Comparison of ENCODE assay signal across 8 cellular contexts in genomic region chr4:8419222-8420041, GRCh38. TPM values are rescaled to one million over a fixed set of nuclear protein-coding genes. Genes with fewer than 3 reads are reported as not detected.
DNase-seq lines count a peak whose midpoint lies in the region; ATAC-seq, FAIRE-seq and TF ChIP-seq lines count a peak whose summit lies in the region.

No MANE protein-coding gene starts in this region.

- no peak for TF ChIP-seq CTCF in astrocyte (IDR thresholded peaks at IDR 0.05; ENCODE audit: insufficient read depth, low read depth, low read length)
- no peak for TF ChIP-seq CTCF in gastrocnemius medialis (IDR thresholded peaks at IDR 0.05 in 4 of 5, conservative IDR thresholded peaks at IDR 0.05 in 1 of 5)

- peaks cover 11% of the 10 kb centered on the region for H3K4me1 Mint-ChIP-seq in astrocyte (ENCODE audit: low read depth, unreplicated experiment)

- H3K27ac ChIP-seq in astrocyte (ENCODE audit: low read depth, low read length) (no peak overlapping the region), gastrocnemius medialis (peak overlapping the region; percentile 60 to 84 (median 76))

- ATAC-seq in HG03196 (IDR thresholded peaks at IDR 0.05; ENCODE audit: unreplicated experiment) (peak; percentile 66), gastrocnemius medialis (peak; percentile 94 to 99)

- in situ Hi-C loops in gastrocnemius medialis (cut with MboI; ENCODE audit: low sequenced_read_pairs in 4 of 4) (no loop called here), HAP-1 (cut with MboI; ENCODE audit: low sequenced_read_pairs) (no loop called here)

- H3K9me3 Mint-ChIP-seq in astrocyte (ENCODE audit: unreplicated experiment) = peaks cover 3% of the 10 kb centered on the region

- H3K9me3 ChIP-seq in astrocyte (ENCODE audit: insufficient read depth, low read depth, low read length) = no peaks in the 10 kb centered on the region
- no peaks in the 10 kb centered on the region for H3K9me3 ChIP-seq in gastrocnemius medialis
- H3K9me3 ChIP-seq in HAP-1 = no peaks in the 10 kb centered on the region

- H3K27ac Mint-ChIP-seq in astrocyte (ENCODE audit: unreplicated experiment) = no peak overlapping the region

- no peak overlapping the region for H3K9ac ChIP-seq in astrocyte (ENCODE audit: low read length)

- H3K36me3 ChIP-seq in astrocyte (ENCODE audit: insufficient read depth, low read length) = peaks cover 8% of the 10 kb centered on the region
- H3K36me3 ChIP-seq in gastrocnemius medialis = peaks cover 0 to 16% of the 10 kb centered on the region in 2 donors
- no peaks in the 10 kb centered on the region for H3K36me3 ChIP-seq in HAP-1 (replicated peaks)

- H3K4me1 ChIP-seq in astrocyte (ENCODE audit: insufficient read depth, low read length) = no peaks in the 10 kb centered on the region
- peaks cover 7 to 21% of the 10 kb centered on the region in 2 donors for H3K4me1 ChIP-seq in gastrocnemius medialis
- H3K4me1 ChIP-seq in HAP-1 = no peaks in the 10 kb centered on the region

- peaks cover 42% of the 10 kb centered on the region for H3K36me3 Mint-ChIP-seq in astrocyte (ENCODE audit: low read depth, unreplicated experiment)

- TF ChIP-seq POLR2A in gastrocnemius medialis (IDR thresholded peaks at IDR 0.05) = no peak

- no peak for FAIRE-seq in astrocyte (lab: Jason Lieb, UNC)

- no peak overlapping the region for H3K4me2 ChIP-seq in astrocyte (ENCODE audit: low read length)

- no peak overlapping the region for H3K4me3 ChIP-seq in astrocyte (ENCODE audit: insufficient read depth, low read depth, low read length)
- H3K4me3 ChIP-seq in gastrocnemius medialis = no peak overlapping the region
- no peak overlapping the region for H3K4me3 ChIP-seq in HAP-1

- H3K27me3 Mint-ChIP-seq in astrocyte (ENCODE audit: low read depth, unreplicated experiment) = no peaks in the 10 kb centered on the region

- DNase-seq in activated CD4-positive, alpha-beta T cell treated with anti-CD3 and anti-CD28 coated beads for 48 hours = peak; percentile 77
- no peak for DNase-seq in activated CD4-positive, alpha-beta T cell treated with anti-CD3 and anti-CD28 coated beads for 1 hour
- DNase-seq in astrocyte (ENCODE audit: low read depth) (peak; percentile 58), gastrocnemius medialis (peak; percentile 66 to 68), NCI-H2171 treated with DMSO at 0.1 percent for 48 hours (lab: John Stamatoyannopoulos, UW) (no peak), NCI-H187 (lab: John Stamatoyannopoulos, UW) (no peak), HAP-1 (ENCODE audit: low spot score in 2 of 2) (no peak)

- H3K27me3 ChIP-seq in astrocyte (ENCODE audit: insufficient read depth, low read length) (no peaks in the 10 kb centered on the region), gastrocnemius medialis (no peaks in the 10 kb centered on the region), HAP-1 (ENCODE audit: low read depth) (no peaks in the 10 kb centered on the region)

- no peak overlapping the region for H3K4me3 Mint-ChIP-seq in astrocyte (ENCODE audit: unreplicated experiment)

- peaks cover 69% of the 10 kb centered on the region for H4K20me1 ChIP-seq in astrocyte (ENCODE audit: insufficient read depth, low read length)

- H3K79me2 ChIP-seq in astrocyte (ENCODE audit: insufficient read depth, low read length) = peaks cover 26% of the 10 kb centered on the region

- H2AFZ ChIP-seq in astrocyte (ENCODE audit: low read depth, low read length) = no peak overlapping the region

- intact Hi-C loops in gastrocnemius medialis (cut with DNase I; ENCODE audit: low total_unique reads) = loop anchor here (10.0 kb wide), 1 partner anchor 595 kb away; no protein-coding TSS in a partner anchor

RNA-seq across cellular contexts. Expression of gene ACOX3, which starts 21.1 kb away (rescaled TPM):
- total RNA-seq in astrocyte = 45.6 and 54.6 TPM in 2 replicates
- 10 to 100 TPM; 19.0 to 32.9 (median 22.1) TPM for total RNA-seq in gastrocnemius medialis

RNA-seq across cellular contexts. Expression of gene TRMT44, which starts 21.1 kb away (rescaled TPM):
- total RNA-seq in astrocyte (12.2 and 18.0 TPM in 2 replicates), gastrocnemius medialis (10 to 100 TPM in 2 of 4 donors, 1 to 10 TPM in 2; 7.5 to 16.4 (median 10.2) TPM)

Comparison
In these comparisons a context has a peak if more than half of its experiments do, and no peak if none do; other contexts are left out.
1. DNase-seq: peak in activated CD4-positive, alpha-beta T cell treated with anti-CD3 and anti-CD28 coated beads for 48 hours (single experiment), astrocyte (single experiment) and gastrocnemius medialis (2 of 2); none in activated CD4-positive, alpha-beta T cell treated with anti-CD3 and anti-CD28 coated beads for 1 hour (single experiment), NCI-H2171 treated with DMSO at 0.1 percent for 48 hours (single experiment), NCI-H187 (0 of 2) and HAP-1 (0 of 2).